1 cellular context compared by ENCODE assay signal in genomic region chr3:149090907-149091306, GRCh38.
TF ChIP-seq lines count a peak whose summit lies in the region.

No MANE protein-coding gene starts in this region.

TF ChIP-seq in K562, 482 proteins besides CTCF, POLR2A, EP300 and RAD21 (continued from another document):
- TF ChIP-seq UBTF (IDR thresholded peaks at IDR 0.05; ENCODE audit: borderline replicate concordance in 1 of 2, low read depth in 2 of 2, low read length in 2 of 2), result no peak
- TF ChIP-seq BRD4 (IDR thresholded peaks at IDR 0.05), result no peak
- no peak for TF ChIP-seq ZKSCAN8 (CRISPR knock-in tag; IDR thresholded peaks at IDR 0.05)
- TF ChIP-seq HMG20B (CRISPR knock-in tag; IDR thresholded peaks at IDR 0.05), result no peak
- no peak for TF ChIP-seq CHAMP1 (IDR thresholded peaks at IDR 0.05)
- no peak for TF ChIP-seq U2AF1 (optimal IDR thresholded peaks at IDR 0.05; ENCODE audit: low read depth, low read length)
